27 cellular contexts compared by ENCODE assay signal in the genomic region with DNA sequence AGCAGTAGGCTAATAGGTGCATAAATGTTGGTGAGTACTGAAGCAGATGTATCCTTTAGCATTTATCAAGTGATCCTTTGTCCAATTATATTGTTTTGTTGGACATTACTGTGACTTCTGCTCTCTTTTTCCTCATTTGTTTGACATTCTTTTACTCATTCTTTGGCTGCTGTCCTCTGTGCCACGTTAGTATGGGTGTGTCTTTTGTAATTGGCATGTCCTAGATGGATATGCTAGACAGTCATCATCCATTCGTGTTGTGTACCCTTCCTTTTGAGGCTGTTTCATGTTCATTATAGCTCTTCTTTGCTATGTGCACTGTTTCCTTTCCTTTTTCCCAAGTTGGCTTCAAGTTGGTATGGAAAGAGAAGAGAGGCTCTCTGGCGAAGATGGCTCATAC.
"Had no signal": no experiment of that assay in that cellular context is flagged by ENCODE, and none has a peak within 500 bp of the region (broad histone marks: within the 10 kb centered on the region; RNA-seq: fewer than 3 reads in every experiment).

No MANE protein-coding gene starts in this region.

- H3K36me3 ChIP-seq: left lung, lower lobe of right lung, pancreas, prostate gland, right atrium auricular region, right lobe of liver, tibial nerve, vagina had no signal

- H3K4me1 ChIP-seq: left lung, lower lobe of right lung, pancreas, prostate gland, right atrium auricular region, right lobe of liver, vagina had no signal

- H3K27me3 Mint-ChIP-seq: stimulated activated memory B cell treated with anti-CD40 and anti-IgM and Interleukin-4, amounts not matched to agents 10 μg/mL and 1 μg/mL and 100 μg/mL, for 72 hours had no signal

- H3K4me3 Mint-ChIP-seq: immature natural killer cell; naive thymus-derived CD4-positive, alpha-beta T cell; natural killer cell treated with Interleukin-12 subunit alpha and Interleukin-12 subunit beta and Interleukin-15 and Interleukin-18, amount 100 ng/mL, for 72 hours; stimulated activated memory B cell treated with anti-CD40 and anti-IgM and Interleukin-4, amounts not matched to agents 10 μg/mL and 1 μg/mL and 100 μg/mL, for 72 hours; stimulated activated naive CD8-positive, alpha-beta T cell treated with anti-CD3 and anti-CD28 coated beads, Interleukin-15, amount 100 ng/mL, for 72 hours; type B pancreatic cell had no signal

- H3K36me3 Mint-ChIP-seq: immature natural killer cell; naive thymus-derived CD4-positive, alpha-beta T cell; natural killer cell treated with Interleukin-12 subunit alpha and Interleukin-12 subunit beta and Interleukin-15 and Interleukin-18, amount 100 ng/mL, for 72 hours; stimulated activated memory B cell treated with anti-CD40 and anti-IgM and Interleukin-4, amounts not matched to agents 10 μg/mL and 1 μg/mL and 100 μg/mL, for 72 hours; type B pancreatic cell had no signal

- ATAC-seq: left colon; left lung; lower lobe of right lung; mucosa of descending colon; naive thymus-derived CD4-positive, alpha-beta T cell; natural killer cell treated with Interleukin-12 subunit alpha and Interleukin-12 subunit beta and Interleukin-15 and Interleukin-18, amount 100 ng/mL, for 72 hours; pancreas; right lobe of liver; stimulated activated memory B cell treated with anti-CD40 and anti-IgM and Interleukin-4, amounts not matched to agents 10 μg/mL and 1 μg/mL and 100 μg/mL, for 72 hours; stimulated activated naive CD8-positive, alpha-beta T cell treated with anti-CD3 and anti-CD28 coated beads, Interleukin-15, amount 100 ng/mL, for 72 hours had no signal

- H3K27ac ChIP-seq: left lung, lower lobe of right lung, pancreas, prostate gland, right atrium auricular region, right lobe of liver, tibial nerve, vagina had no signal

- H3K9me3 ChIP-seq: left lung, lower lobe of right lung, mucosa of descending colon, pancreas, prostate gland, right atrium auricular region, right lobe of liver, tibial nerve, vagina had no signal

- H3K27ac Mint-ChIP-seq: immature natural killer cell; naive thymus-derived CD4-positive, alpha-beta T cell; natural killer cell treated with Interleukin-12 subunit alpha and Interleukin-12 subunit beta and Interleukin-15 and Interleukin-18, amount 100 ng/mL, for 72 hours; stimulated activated memory B cell treated with anti-CD40 and anti-IgM and Interleukin-4, amounts not matched to agents 10 μg/mL and 1 μg/mL and 100 μg/mL, for 72 hours; stimulated activated naive CD8-positive, alpha-beta T cell treated with anti-CD3 and anti-CD28 coated beads, Interleukin-15, amount 100 ng/mL, for 72 hours; type B pancreatic cell had no signal

- DNase-seq: hypothalamus; immature natural killer cell; kidney; left lung; lower lobe of right lung; mammary epithelial cell; mesenchymal stem cell; mucosa of descending colon; naive thymus-derived CD4-positive, alpha-beta T cell; pancreas; right lobe of liver; stimulated activated CD4-positive, alpha-beta T cell treated with anti-CD3 and anti-CD28 coated beads, Interleukin-1b, Interleukin-23, amount 100 ng/mL, for 48 hours; stimulated activated CD4-positive, alpha-beta T cell treated with anti-CD3 and anti-CD28 coated beads, Interleukin-2, amount 100 ng/mL, for 48 hours; stimulated activated CD4-positive, alpha-beta T cell treated with anti-CD3 and anti-CD28 coated beads, Interleukin-4, amount 100 ng/mL, for 4 hours; stimulated activated CD8-positive, alpha-beta memory T cell treated with anti-CD3 and anti-CD28 coated beads, Interleukin-4, amount 100 ng/mL, for 48 hours; stimulated activated naive CD4-positive, alpha-beta T cell treated with Interleukin-2 at 50 U/mL for 16 hours; stimulated activated naive CD8-positive, alpha-beta T cell treated with anti-CD3 and anti-CD28 coated beads, Interleukin-15, amount 100 ng/mL, for 72 hours; substantia nigra had no signal

- H3K4me1 Mint-ChIP-seq: immature natural killer cell; naive thymus-derived CD4-positive, alpha-beta T cell; stimulated activated memory B cell treated with anti-CD40 and anti-IgM and Interleukin-4, amounts not matched to agents 10 μg/mL and 1 μg/mL and 100 μg/mL, for 72 hours; stimulated activated naive CD8-positive, alpha-beta T cell treated with anti-CD3 and anti-CD28 coated beads, Interleukin-15, amount 100 ng/mL, for 72 hours had no signal

- H3K27me3 ChIP-seq: left lung, pancreas, right atrium auricular region, right lobe of liver, tibial nerve, vagina had no signal

- H3K4me3 ChIP-seq: left lung, lower lobe of right lung, mucosa of descending colon, pancreas, prostate gland, right atrium auricular region, right lobe of liver, smooth muscle cell, tibial nerve, vagina had no signal

- H3K9me3 Mint-ChIP-seq: natural killer cell treated with Interleukin-12 subunit alpha and Interleukin-12 subunit beta and Interleukin-15 and Interleukin-18, amount 100 ng/mL, for 72 hours; stimulated activated memory B cell treated with anti-CD40 and anti-IgM and Interleukin-4, amounts not matched to agents 10 μg/mL and 1 μg/mL and 100 μg/mL, for 72 hours; stimulated activated naive CD8-positive, alpha-beta T cell treated with anti-CD3 and anti-CD28 coated beads, Interleukin-15, amount 100 ng/mL, for 72 hours; type B pancreatic cell had no signal

- H3K4me2 ChIP-seq: smooth muscle cell had no signal
